11 cellular contexts compared by ENCODE assay signal in genomic region chr1:89908294-89908992, GRCh38.
DNase-seq lines count a peak whose midpoint lies in the region; ATAC-seq, FAIRE-seq and TF ChIP-seq lines count a peak whose summit lies in the region.
"Had no signal": no experiment of that assay in that cellular context is flagged by ENCODE, and none has a peak within 500 bp of the region (broad histone marks: within the 10 kb centered on the region; RNA-seq: fewer than 3 reads in every experiment).

No MANE protein-coding gene starts in this region.

- peak overlapping the region; percentile 74 for H3K27ac ChIP-seq in keratinocyte (ENCODE audit: control insufficient read depth, insufficient read depth, low read length)
- peak overlapping the region; percentile 6 for H3K27ac ChIP-seq in substantia nigra (ENCODE audit: low read depth, low read length, poor library complexity, severe bottlenecking)

- H3K4me1 ChIP-seq in keratinocyte (ENCODE audit: control insufficient read depth, extremely low read depth, insufficient read depth, low read length), result peaks cover 31% of the 10 kb centered on the region

- H3K4me3 ChIP-seq in keratinocyte (ENCODE audit: control insufficient read depth in 2 of 3, extremely low read depth in 1 of 3, insufficient read depth in 2 of 3, low read depth in 1 of 3, low read length in 3 of 3), result no peak overlapping the region

- H3K27ac Mint-ChIP-seq in activated T-cell treated with anti-CD3 and anti-CD28 coated beads, Interleukin-2, amount 50 U/mL, for 24 hours, result peak overlapping the region; percentile 65
- peak overlapping the region; percentile 57 for H3K27ac Mint-ChIP-seq in activated T-helper 17 cell treated with anti-CD3 and anti-CD28 coated beads, Interleukin-2, amount 50 U/mL, for 72 hours

- H3K4me1 Mint-ChIP-seq in activated T-cell treated with anti-CD3 and anti-CD28 coated beads, Interleukin-2, amount 50 U/mL, for 24 hours (ENCODE audit: low read depth), result peaks cover 71% of the 10 kb centered on the region
- peaks cover 29% of the 10 kb centered on the region for H3K4me1 Mint-ChIP-seq in activated T-helper 17 cell treated with anti-CD3 and anti-CD28 coated beads, Interleukin-2, amount 50 U/mL, for 72 hours

- FAIRE-seq in keratinocyte (lab: Jason Lieb, UNC), result peak; percentile 52
- FAIRE-seq: TTC549 had no signal

- H3K4me3 Mint-ChIP-seq in activated T-cell treated with anti-CD3 and anti-CD28 coated beads, Interleukin-2, amount 50 U/mL, for 24 hours, result no peak overlapping the region
- H3K4me3 Mint-ChIP-seq in activated T-helper 17 cell treated with anti-CD3 and anti-CD28 coated beads, Interleukin-2, amount 50 U/mL, for 72 hours, result peak overlapping the region; percentile 38

- peaks cover 9% of the 10 kb centered on the region for H3K79me2 ChIP-seq in keratinocyte (ENCODE audit: control insufficient read depth, insufficient read depth, low read length)

- no peaks in the 10 kb centered on the region for H4K20me1 ChIP-seq in keratinocyte (ENCODE audit: control insufficient read depth, extremely low read depth, insufficient read depth, low read length)

- dilution Hi-C loops in keratinocyte (cut with MboI; ENCODE audit: extremely low pct_ligation_motif_present, low sequenced_read_pairs), result no loop called here

- peak; percentile 15 for ATAC-seq in activated T-helper 17 cell treated with anti-CD3 and anti-CD28 coated beads, Interleukin-2, amount 50 U/mL, for 72 hours (replicated peaks)

- peak overlapping the region; percentile 60 for H3K4me2 ChIP-seq in keratinocyte (ENCODE audit: control insufficient read depth, extremely low read depth, insufficient read depth, low read depth, low read length)

- H2AFZ ChIP-seq in keratinocyte (ENCODE audit: control insufficient read depth, low read length), result no peak overlapping the region

- no peak for TF ChIP-seq CTCF in keratinocyte (optimal IDR thresholded peaks at IDR 0.05 in 1 of 3, IDR thresholded peaks at IDR 0.05 in 1 of 3, conservative IDR thresholded peaks at IDR 0.05 in 1 of 3; ENCODE audit: extremely low read depth in 1 of 3, insufficient read depth in 2 of 3, low read length in 3 of 3)

- peaks cover 65% of the 10 kb centered on the region for H3K36me3 Mint-ChIP-seq in activated T-cell treated with anti-CD3 and anti-CD28 coated beads, Interleukin-2, amount 50 U/mL, for 24 hours (ENCODE audit: low read depth)
- peaks cover 20% of the 10 kb centered on the region for H3K36me3 Mint-ChIP-seq in activated T-helper 17 cell treated with anti-CD3 and anti-CD28 coated beads, Interleukin-2, amount 50 U/mL, for 72 hours (ENCODE audit: low read depth)

- peaks cover 3% of the 10 kb centered on the region for H3K9me1 ChIP-seq in keratinocyte (ENCODE audit: control insufficient read depth, extremely low read depth, insufficient read depth, low read length)

- H3K9me3 ChIP-seq in keratinocyte (ENCODE audit: control insufficient read depth, low read depth, low read length), result no peaks in the 10 kb centered on the region

- peak overlapping the region; percentile 39 for H3K9ac ChIP-seq in keratinocyte (ENCODE audit: control insufficient read depth, extremely low read depth, insufficient read depth, low read length)

- no peak for DNase-seq in activated T-cell treated with anti-CD3 and anti-CD28 coated beads, Interleukin-2, amount 50 U/mL, for 24 hours
- DNase-seq in activated T-cell treated with anti-CD3 and anti-CD28 coated beads, Interleukin-2, amount 50 U/mL, for 1 hour, result no peak
- DNase-seq in keratinocyte (ENCODE audit: low read depth, low spot score), result no peak
- DNase-seq in substantia nigra (lab: John Stamatoyannopoulos, UW), result peak in 1 of 49 donors; percentile 15
- no peak for DNase-seq in NCI-H82 (lab: John Stamatoyannopoulos, UW)
- DNase-seq in effector CD8-positive, alpha-beta T cell (lab: John Stamatoyannopoulos, UW), result no peak
- DNase-seq in stimulated activated CD4-positive, alpha-beta T cell treated with anti-CD3 and anti-CD28 coated beads, Interleukin-15, amount 100 ng/mL, for 24 hours, result no peak
- DNase-seq: C1 segment of cervical spinal cord, NCI-H2029 had no signal

- H3K27me3 ChIP-seq in keratinocyte (ENCODE audit: control insufficient read depth, extremely low read depth, insufficient read depth, low read length), result no peaks in the 10 kb centered on the region

- no peaks in the 10 kb centered on the region for H3K9me3 Mint-ChIP-seq in activated T-cell treated with anti-CD3 and anti-CD28 coated beads, Interleukin-2, amount 50 U/mL, for 24 hours
- H3K9me3 Mint-ChIP-seq in activated T-helper 17 cell treated with anti-CD3 and anti-CD28 coated beads, Interleukin-2, amount 50 U/mL, for 72 hours, result no peaks in the 10 kb centered on the region

- H3K36me3 ChIP-seq in keratinocyte (ENCODE audit: control insufficient read depth in 2 of 2, extremely low read depth in 1 of 2, insufficient read depth in 2 of 2, low read length in 2 of 2), result peaks cover 0 to 8% of the 10 kb centered on the region in 2 experiments

- H3K27me3 Mint-ChIP-seq in activated T-cell treated with anti-CD3 and anti-CD28 coated beads, Interleukin-2, amount 50 U/mL, for 24 hours, result no peaks in the 10 kb centered on the region
- no peaks in the 10 kb centered on the region for H3K27me3 Mint-ChIP-seq in activated T-helper 17 cell treated with anti-CD3 and anti-CD28 coated beads, Interleukin-2, amount 50 U/mL, for 72 hours
